ENCODE assay signal across 1 cellular context in genomic region chr11:35116245-35116644, GRCh38.
TF ChIP-seq lines count a peak whose summit lies in the region.

No MANE protein-coding gene starts in this region.

TF ChIP-seq in A549, 52 proteins besides CTCF, POLR2A, EP300 and RAD21 (continued from another document):
- no peak for TF ChIP-seq FOSL2 (IDR thresholded peaks at IDR 0.05)
- no peak for TF ChIP-seq FOSL2 (CRISPR knock-in tag; IDR thresholded peaks at IDR 0.05)
- no peak for TF ChIP-seq RARB (CRISPR knock-in tag; IDR thresholded peaks at IDR 0.05)
- no peak for TF ChIP-seq REST (IDR thresholded peaks at IDR 0.05)
- TF ChIP-seq HOXB13 (CRISPR knock-in tag; IDR thresholded peaks at IDR 0.05; ENCODE audit: low read depth), result no peak
